In genomic region chr2:20638014-20638413, GRCh38 we compare ENCODE assay signal across 20 cellular contexts. TPM values are rescaled to one million over a fixed set of nuclear protein-coding genes. Genes with fewer than 3 reads are reported as not detected.
"Had no signal": no experiment of that assay in that cellular context is flagged by ENCODE, and none has a peak within 500 bp of the region (broad histone marks: within the 10 kb centered on the region; RNA-seq: fewer than 3 reads in every experiment).

No MANE protein-coding gene starts in this region.

- H3K9me3 ChIP-seq: mucosa of descending colon, neutrophil had no signal

- ATAC-seq: foreskin keratinocyte, mucosa of descending colon, natural killer cell, WTC11 had no signal

- H3K27ac ChIP-seq: foreskin keratinocyte, neutrophil, parathyroid adenoma had no signal

- H3K4me3 Mint-ChIP-seq: activated CD4-positive, alpha-beta memory T cell treated with anti-CD3 and anti-CD28 coated beads, Interleukin-2, amount 10 ng/mL, durations not matched to agents 7 days and 5 days; activated naive CD4-positive, alpha-beta T cell treated with anti-CD3 and anti-CD28 coated beads, Interleukin-2, amount 10 ng/mL, durations not matched to agents 7 days and 5 days; activated T-cell treated with anti-CD3 and anti-CD28 coated beads, Interleukin-2, amount 50 U/mL, for 24 hours; natural killer cell; WTC11 had no signal

- H3K27me3 Mint-ChIP-seq: activated CD4-positive, alpha-beta memory T cell treated with anti-CD3 and anti-CD28 coated beads, Interleukin-2, amount 10 ng/mL, durations not matched to agents 7 days and 5 days; activated naive CD4-positive, alpha-beta T cell treated with anti-CD3 and anti-CD28 coated beads, Interleukin-2, amount 10 ng/mL, durations not matched to agents 7 days and 5 days; activated T-cell treated with anti-CD3 and anti-CD28 coated beads, Interleukin-2, amount 50 U/mL, for 24 hours had no signal

- H3K9ac ChIP-seq: parathyroid adenoma had no signal

- H3K9me3 Mint-ChIP-seq: activated CD4-positive, alpha-beta memory T cell treated with anti-CD3 and anti-CD28 coated beads, Interleukin-2, amount 10 ng/mL, durations not matched to agents 7 days and 5 days; activated naive CD4-positive, alpha-beta T cell treated with anti-CD3 and anti-CD28 coated beads, Interleukin-2, amount 10 ng/mL, durations not matched to agents 7 days and 5 days; activated T-cell treated with anti-CD3 and anti-CD28 coated beads, Interleukin-2, amount 50 U/mL, for 24 hours; natural killer cell; WTC11 had no signal

- DNase-seq: activated CD4-positive, alpha-beta memory T cell treated with anti-CD3 and anti-CD28 coated beads, Interleukin-2, amount 10 ng/mL, durations not matched to agents 7 days and 5 days; activated CD4-positive, alpha-beta T cell treated with anti-CD3 and anti-CD28 coated beads for 4 hours; activated naive CD4-positive, alpha-beta T cell treated with anti-CD3 and anti-CD28 coated beads, Interleukin-2, amount 10 ng/mL, durations not matched to agents 7 days and 5 days; activated T-cell treated with anti-CD3 and anti-CD28 coated beads, Interleukin-2, amount 50 U/mL, for 24 hours; central memory CD4-positive, alpha-beta T cell; cortex of kidney; effector CD4-positive, alpha-beta T cell; foreskin keratinocyte; head of caudate nucleus; mammary epithelial cell; natural killer cell; retina; stimulated activated CD4-positive, alpha-beta T cell treated with anti-CD3 and anti-CD28 coated beads, Interleukin-15, amount 100 ng/mL, for 24 hours; stimulated activated CD4-positive, alpha-beta T cell treated with anti-CD3 and anti-CD28 coated beads, Interleukin-4, amount 100 ng/mL, for 1 hour; stimulated activated naive CD4-positive, alpha-beta T cell treated with Interleukin-2 at 50 U/mL for 16 hours had no signal

- H3K27me3 ChIP-seq: foreskin keratinocyte, neutrophil had no signal

- H3K27ac Mint-ChIP-seq: activated CD4-positive, alpha-beta memory T cell treated with anti-CD3 and anti-CD28 coated beads, Interleukin-2, amount 10 ng/mL, durations not matched to agents 7 days and 5 days; activated naive CD4-positive, alpha-beta T cell treated with anti-CD3 and anti-CD28 coated beads, Interleukin-2, amount 10 ng/mL, durations not matched to agents 7 days and 5 days; activated T-cell treated with anti-CD3 and anti-CD28 coated beads, Interleukin-2, amount 50 U/mL, for 24 hours; natural killer cell had no signal

- H3K36me3 Mint-ChIP-seq: natural killer cell, WTC11 had no signal

- H3K4me3 ChIP-seq: mucosa of descending colon, skin epidermis had no signal

RNA-seq across cellular contexts. Expression of gene GDF7, which starts 28.9 kb away (rescaled TPM):
- total RNA-seq: activated CD4-positive, alpha-beta memory T cell treated with anti-CD3 and anti-CD28 coated beads, Interleukin-2, amount 10 ng/mL, durations not matched to agents 7 days and 5 days; foreskin keratinocyte had no signal
- polyA plus RNA-seq: foreskin keratinocyte, mammary epithelial cell had no signal
